Comparison of ENCODE assay signal across 8 cellular contexts in the genomic region with DNA sequence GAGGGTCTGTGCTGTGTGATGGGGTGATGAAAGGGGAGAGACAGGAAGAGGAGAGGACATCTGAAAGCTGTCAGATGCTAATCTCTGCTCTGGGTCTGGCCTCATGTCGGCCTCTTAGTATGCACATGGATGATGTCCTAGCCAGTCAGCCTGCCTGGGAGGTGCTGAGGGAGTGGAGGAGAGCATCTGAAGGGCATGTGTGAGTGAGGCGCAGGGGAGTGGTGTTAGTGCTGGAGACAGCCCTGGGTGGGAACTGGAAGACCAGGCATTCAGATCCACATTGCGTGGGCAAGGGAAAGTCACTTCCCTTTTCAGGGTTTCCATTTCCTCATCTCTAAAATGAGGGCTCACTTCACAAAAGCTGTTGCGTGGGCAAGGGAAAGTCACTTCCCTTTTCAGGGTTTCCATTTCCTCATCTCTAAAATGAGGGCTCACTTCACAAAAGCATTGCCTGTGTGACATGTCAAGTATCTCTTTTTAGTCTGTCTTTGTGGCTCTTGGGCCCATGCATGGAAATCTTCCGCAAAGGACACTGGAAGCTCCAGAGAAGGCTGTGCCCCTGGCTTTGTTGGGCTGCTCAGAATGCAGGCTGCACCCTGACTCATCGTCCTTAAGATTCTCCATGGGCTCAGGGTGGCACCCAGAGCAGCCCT. TPM values are rescaled to one million over a fixed set of nuclear protein-coding genes. Genes with fewer than 3 reads are reported as not detected.
DNase-seq lines count a peak whose midpoint lies in the region; ATAC-seq, FAIRE-seq and TF ChIP-seq lines count a peak whose summit lies in the region.
"Had no signal": no experiment of that assay in that cellular context is flagged by ENCODE, and none has a peak within 500 bp of the region (broad histone marks: within the 10 kb centered on the region; RNA-seq: fewer than 3 reads in every experiment).

No MANE protein-coding gene starts in this region.

- no peak overlapping the region for H3K4me3 Mint-ChIP-seq in activated T-cell treated with anti-CD3 and anti-CD28 coated beads, Interleukin-2, amount 50 U/mL, for 72 hours

- CTCF ChIA-PET in A673 (lab: Charles Lee): no interaction called here

- BruUV-seq in A673 (replicated peaks; lab: Mats Ljungman, UMichigan): no TSS peak

- POLR2A ChIA-PET in A673 (lab: Charles Lee; ENCODE audit: low non-redundant PET): no interaction called here

- H3K9me3 ChIP-seq in gastrocnemius medialis (no peaks in the 10 kb centered on the region), A673 (ENCODE audit: low read depth, low read length, poor library complexity, severe bottlenecking) (no peaks in the 10 kb centered on the region)

- H3K4me1 Mint-ChIP-seq in activated T-cell treated with anti-CD3 and anti-CD28 coated beads, Interleukin-2, amount 50 U/mL, for 72 hours (ENCODE audit: low read depth): peaks cover 13% of the 10 kb centered on the region

- ATAC-seq in HG03060 (IDR thresholded peaks at IDR 0.05; ENCODE audit: low read depth, unreplicated experiment) (peak; percentile 76), gastrocnemius medialis (peak in 1 of 2 donors; percentile 44)
- peak; percentile 13 to 29 for ATAC-seq in activated T-cell treated with anti-CD3 and anti-CD28 coated beads, Interleukin-2, amount 50 U/mL, for 72 hours (replicated peaks in 1 of 2)

- H3K27ac ChIP-seq in gastrocnemius medialis (no peak overlapping the region), A673 (ENCODE audit: low read depth, low read length, poor library complexity, severe bottlenecking) (no peak overlapping the region)

- DNase-seq in GM19239 (ENCODE audit: insufficient read length, low spot score): no peak
- no peak for DNase-seq in activated T-cell treated with anti-CD3 and anti-CD28 coated beads, Interleukin-2, amount 50 U/mL, for 72 hours
- DNase-seq in gastrocnemius medialis: peak; percentile 23 to 37
- no peak for DNase-seq in stimulated activated CD4-positive, alpha-beta T cell treated with anti-CD3 and anti-CD28 coated beads, Interleukin-4, amount 100 ng/mL, for 24 hours
- no peak for DNase-seq in A673 (ENCODE audit: low spot score)
- DNase-seq in DMS79 treated with DMSO at 0.1 percent for 48 hours (lab: John Stamatoyannopoulos, UW): no peak

- TF ChIP-seq CTCF in gastrocnemius medialis (IDR thresholded peaks at IDR 0.05 in 4 of 5, conservative IDR thresholded peaks at IDR 0.05 in 1 of 5): no peak
- no peak for TF ChIP-seq CTCF in A673 (conservative IDR thresholded peaks at IDR 0.05; ENCODE audit: low read depth, low read length)

- no peak overlapping the region for H3K4me3 ChIP-seq in gastrocnemius medialis
- H3K4me3 ChIP-seq in A673 (ENCODE audit: low read depth, low read length, poor library complexity, severe bottlenecking): no peak overlapping the region

- in situ Hi-C loops in gastrocnemius medialis (cut with MboI; ENCODE audit: low sequenced_read_pairs in 4 of 4): loop anchor here in 3 of 4 donors (25.0 kb wide), 2 partner anchors 377 to 577 kb away; a partner anchor contains a TSS

- H3K4me1 ChIP-seq in gastrocnemius medialis: no peaks in the 10 kb centered on the region
- H3K4me1 ChIP-seq in A673 (ENCODE audit: insufficient read depth, low read length, poor library complexity, severe bottlenecking): no peaks in the 10 kb centered on the region

- no peaks in the 10 kb centered on the region for H3K27me3 ChIP-seq in gastrocnemius medialis
- H3K27me3 ChIP-seq in A673 (replicated peaks; ENCODE audit: insufficient read depth, low read depth, low read length, poor library complexity): no peaks in the 10 kb centered on the region

- H3K27me3 Mint-ChIP-seq in activated T-cell treated with anti-CD3 and anti-CD28 coated beads, Interleukin-2, amount 50 U/mL, for 72 hours (ENCODE audit: low read depth): peaks cover 8% of the 10 kb centered on the region

- H3K36me3 ChIP-seq in gastrocnemius medialis: no peaks in the 10 kb centered on the region
- no peaks in the 10 kb centered on the region for H3K36me3 ChIP-seq in A673 (ENCODE audit: insufficient read depth, low read length, poor library complexity, severe bottlenecking)

- intact Hi-C loops in gastrocnemius medialis (cut with DNase I; ENCODE audit: low total_unique reads): no loop called here
- intact Hi-C loops in A673 (cut with micrococcal nuclease; ENCODE audit: unreplicated experiment): loop anchor here (5.0 kb wide), 1 partner anchor 48 kb away; no protein-coding TSS in a partner anchor

- no peaks in the 10 kb centered on the region for H3K36me3 Mint-ChIP-seq in activated T-cell treated with anti-CD3 and anti-CD28 coated beads, Interleukin-2, amount 50 U/mL, for 72 hours (ENCODE audit: insufficient read depth in 2 of 2)

- no peaks in the 10 kb centered on the region for H3K9me3 Mint-ChIP-seq in activated T-cell treated with anti-CD3 and anti-CD28 coated beads, Interleukin-2, amount 50 U/mL, for 72 hours

- no peak for TF ChIP-seq POLR2A in gastrocnemius medialis (IDR thresholded peaks at IDR 0.05)

- peak; percentile 94 for FAIRE-seq in GM19239 (lab: Jason Lieb, UNC)

- no peak overlapping the region for H3K27ac Mint-ChIP-seq in activated T-cell treated with anti-CD3 and anti-CD28 coated beads, Interleukin-2, amount 50 U/mL, for 72 hours

RNA-seq across cellular contexts. Expression of a gene that starts 10.1 kb away (rescaled TPM):
- total RNA-seq in activated T-cell treated with anti-CD3 and anti-CD28 coated beads, Interleukin-2, amount 50 U/mL, for 72 hours: not detected
- total RNA-seq in gastrocnemius medialis: under 1 TPM in 1 of 4 donors, not detected in 3; 0.73 TPM
- not detected in 2 replicates for total RNA-seq in A673 (2021)
- total RNA-seq: urinary bladder had no signal

Comparison
In these comparisons a context has a peak if more than half of its experiments do, and no peak if none do; other contexts are left out.
1. DNase-seq: peak in gastrocnemius medialis (2 of 2); none in GM19239 (single experiment), activated T-cell treated with anti-CD3 and anti-CD28 coated beads, Interleukin-2, amount 50 U/mL, for 72 hours (0 of 2), stimulated activated CD4-positive, alpha-beta T cell treated with anti-CD3 and anti-CD28 coated beads, Interleukin-4, amount 100 ng/mL, for 24 hours (single experiment), A673 (single experiment) and DMS79 treated with DMSO at 0.1 percent for 48 hours (single experiment).